25 cellular contexts compared by ENCODE assay signal in the genomic region with DNA sequence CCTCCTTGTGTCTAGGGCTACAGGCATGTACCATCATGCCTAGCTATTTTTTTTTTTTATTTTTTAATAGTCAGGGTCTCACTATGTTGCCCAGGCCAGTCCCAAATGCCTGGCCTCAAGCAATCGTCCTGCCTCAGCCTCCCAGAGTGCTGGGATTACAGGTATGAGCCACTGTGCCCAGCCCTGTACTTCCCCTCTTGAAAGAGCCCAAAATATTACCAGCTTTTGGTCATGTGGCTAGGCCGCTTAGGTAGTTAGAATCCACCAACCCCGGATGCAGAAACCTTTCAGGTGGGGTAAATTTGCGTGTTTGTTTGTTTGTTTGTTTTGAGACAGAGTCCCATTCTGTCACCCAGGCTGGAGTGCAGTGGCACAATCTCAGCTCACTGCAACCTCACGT.
"Had no signal": no experiment of that assay in that cellular context is flagged by ENCODE, and none has a peak within 500 bp of the region (broad histone marks: within the 10 kb centered on the region; RNA-seq: fewer than 3 reads in every experiment).

No MANE protein-coding gene starts in this region.

- H3K9me3 ChIP-seq: left ventricle myocardium inferior, mucosa of descending colon, ovary, right lobe of liver, transverse colon, upper lobe of left lung, vagina had no signal

- H3K4me1 ChIP-seq: right atrium auricular region, vagina had no signal

- H3K4me3 ChIP-seq: left ventricle myocardium inferior, lung, mucosa of descending colon, ovary, right atrium auricular region, right lobe of liver, smooth muscle cell, transverse colon, upper lobe of left lung, vagina had no signal

- H3K9me3 Mint-ChIP-seq: immature natural killer cell; natural killer cell treated with Interleukin-12 subunit alpha and Interleukin-12 subunit beta and Interleukin-15 and Interleukin-18, amount 100 ng/mL, for 72 hours; stimulated activated naive CD8-positive, alpha-beta T cell treated with anti-CD3 and anti-CD28 coated beads, Interleukin-15, amount 100 ng/mL, for 72 hours had no signal

- H3K27me3 Mint-ChIP-seq: progenitor cell of endocrine pancreas had no signal

- ATAC-seq: mucosa of descending colon; naive thymus-derived CD4-positive, alpha-beta T cell; natural killer cell treated with Interleukin-12 subunit alpha and Interleukin-12 subunit beta and Interleukin-15 and Interleukin-18, amount 100 ng/mL, for 72 hours; right lobe of liver; stimulated activated memory B cell treated with anti-CD40 and anti-IgM and Interleukin-4, amounts not matched to agents 10 μg/mL and 1 μg/mL and 100 μg/mL, for 72 hours; stimulated activated naive CD8-positive, alpha-beta T cell treated with anti-CD3 and anti-CD28 coated beads, Interleukin-15, amount 100 ng/mL, for 72 hours had no signal

- H3K27ac ChIP-seq: left ventricle myocardium inferior, ovary, right atrium auricular region, right lobe of liver, transverse colon, upper lobe of left lung, vagina had no signal

- H3K27ac Mint-ChIP-seq: immature natural killer cell; naive thymus-derived CD4-positive, alpha-beta T cell; natural killer cell treated with Interleukin-12 subunit alpha and Interleukin-12 subunit beta and Interleukin-15 and Interleukin-18, amount 100 ng/mL, for 72 hours; progenitor cell of endocrine pancreas; stimulated activated memory B cell treated with anti-CD40 and anti-IgM and Interleukin-4, amounts not matched to agents 10 μg/mL and 1 μg/mL and 100 μg/mL, for 72 hours; stimulated activated naive CD8-positive, alpha-beta T cell treated with anti-CD3 and anti-CD28 coated beads, Interleukin-15, amount 100 ng/mL, for 72 hours had no signal

- H3K27me3 ChIP-seq: ovary, right atrium auricular region, right lobe of liver, transverse colon, upper lobe of left lung, vagina had no signal

- DNase-seq: hypothalamus; immature natural killer cell; left ventricle myocardium inferior; midbrain; mucosa of descending colon; naive thymus-derived CD4-positive, alpha-beta T cell; ovary; right lobe of liver; stimulated activated CD4-positive, alpha-beta T cell treated with anti-CD3 and anti-CD28 coated beads, Interleukin-1b, Interleukin-23, amount 100 ng/mL, for 48 hours; stimulated activated CD4-positive, alpha-beta T cell treated with anti-CD3 and anti-CD28 coated beads, Interleukin-2, amount 100 ng/mL, for 48 hours; stimulated activated CD4-positive, alpha-beta T cell treated with anti-CD3 and anti-CD28 coated beads, Interleukin-4, amount 100 ng/mL, for 4 hours; stimulated activated CD8-positive, alpha-beta memory T cell treated with anti-CD3 and anti-CD28 coated beads, Interleukin-4, amount 100 ng/mL, for 48 hours; stimulated activated naive CD4-positive, alpha-beta T cell treated with Interleukin-2 at 50 U/mL for 16 hours; stimulated activated naive CD8-positive, alpha-beta T cell treated with anti-CD3 and anti-CD28 coated beads, Interleukin-15, amount 100 ng/mL, for 72 hours; substantia nigra; transverse colon; upper lobe of left lung had no signal

- H3K4me2 ChIP-seq: smooth muscle cell had no signal

- H3K36me3 ChIP-seq: left ventricle myocardium inferior, ovary, right atrium auricular region, right lobe of liver, transverse colon, upper lobe of left lung, vagina had no signal

- FAIRE-seq: islet of Langerhans had no signal

- H3K4me3 Mint-ChIP-seq: immature natural killer cell; naive thymus-derived CD4-positive, alpha-beta T cell; natural killer cell treated with Interleukin-12 subunit alpha and Interleukin-12 subunit beta and Interleukin-15 and Interleukin-18, amount 100 ng/mL, for 72 hours; stimulated activated memory B cell treated with anti-CD40 and anti-IgM and Interleukin-4, amounts not matched to agents 10 μg/mL and 1 μg/mL and 100 μg/mL, for 72 hours; stimulated activated naive CD8-positive, alpha-beta T cell treated with anti-CD3 and anti-CD28 coated beads, Interleukin-15, amount 100 ng/mL, for 72 hours had no signal

- H3K36me3 Mint-ChIP-seq: immature natural killer cell; naive thymus-derived CD4-positive, alpha-beta T cell; natural killer cell treated with Interleukin-12 subunit alpha and Interleukin-12 subunit beta and Interleukin-15 and Interleukin-18, amount 100 ng/mL, for 72 hours; stimulated activated memory B cell treated with anti-CD40 and anti-IgM and Interleukin-4, amounts not matched to agents 10 μg/mL and 1 μg/mL and 100 μg/mL, for 72 hours had no signal

- H3K4me1 Mint-ChIP-seq: immature natural killer cell; naive thymus-derived CD4-positive, alpha-beta T cell; stimulated activated memory B cell treated with anti-CD40 and anti-IgM and Interleukin-4, amounts not matched to agents 10 μg/mL and 1 μg/mL and 100 μg/mL, for 72 hours; stimulated activated naive CD8-positive, alpha-beta T cell treated with anti-CD3 and anti-CD28 coated beads, Interleukin-15, amount 100 ng/mL, for 72 hours had no signal
